In genomic region chr6:18387061-18387721, GRCh38 we compare ENCODE assay signal across 7 cellular contexts. TPM values are rescaled to one million over a fixed set of nuclear protein-coding genes. Genes with fewer than 3 reads are reported as not detected.
DNase-seq lines count a peak whose midpoint lies in the region; ATAC-seq, FAIRE-seq and TF ChIP-seq lines count a peak whose summit lies in the region.

RNF144B (plus strand) TSS chr6:18387350; CDS start chr6:18399535, 12,185 bp downstream.

- peaks cover 1% of the 10 kb centered on the region for H3K36me3 ChIP-seq in bronchial epithelial cell (ENCODE audit: control insufficient read depth, insufficient read depth, low read length)
- H3K36me3 ChIP-seq in spleen = peaks cover 0 to 7% (median 0%) of the 10 kb centered on the region in 6 donors

- TF ChIP-seq CTCF in WI38 (IDR thresholded peaks at IDR 0.05; ENCODE audit: low read depth, low read length) (no peak), bronchial epithelial cell (IDR thresholded peaks at IDR 0.05; ENCODE audit: insufficient read depth, low read length, severe bottlenecking) (no peak), spleen (IDR thresholded peaks at IDR 0.05 in 8 of 11, conservative IDR thresholded peaks at IDR 0.05 in 3 of 11) (peak in 1 of 11 experiments; percentile 10)

- WGBS in spleen, 5 donors = 1 to 3% (median 3%) methylated on average over 40 of the region's 40 CpGs

- peaks cover 0 to 58% (median 36%) of the 10 kb centered on the region in 6 donors for H3K4me1 ChIP-seq in spleen

- peak; percentile 93 for DNase-seq in NCI-H2171 (lab: John Stamatoyannopoulos, UW)
- DNase-seq in bronchial epithelial cell (ENCODE audit: low read depth) = peak; percentile 94
- DNase-seq in iPS-NIHi7 (ENCODE audit: extremely low spot score) = peak; percentile 85
- DNase-seq in spleen = peak; percentile 97

- no peak for FAIRE-seq in bronchial epithelial cell (lab: Jason Lieb, UNC)

- H3K27ac ChIP-seq in spleen = peak within 1 kb of the TSS; percentile 63 to 92 (median 85)

- peak; percentile 34 to 77 (median 71) for TF ChIP-seq POLR2A in spleen (IDR thresholded peaks at IDR 0.05)

- H3K9me3 ChIP-seq in spleen = no peaks in the 10 kb centered on the region

- intact Hi-C loops in spleen (cut with DNase I; ENCODE audit: low total_unique reads) = no loop called here

- peak within 1 kb of the TSS; percentile 62 for H3K4me3 ChIP-seq in WI38 (ENCODE audit: low read depth, low read length)
- H3K4me3 ChIP-seq in bronchial epithelial cell (ENCODE audit: low read depth, low read length) = peak within 1 kb of the TSS; percentile 57
- H3K4me3 ChIP-seq in spleen = peak within 1 kb of the TSS; percentile 54 to 78 (median 62)

- peak; percentile 89 for ATAC-seq in GM18861 (IDR thresholded peaks at IDR 0.05; ENCODE audit: unreplicated experiment)
- peak; percentile 90 for ATAC-seq in HG03097 (IDR thresholded peaks at IDR 0.05; ENCODE audit: low FRiP score, unreplicated experiment)

- H3K27me3 ChIP-seq in bronchial epithelial cell (ENCODE audit: control insufficient read depth, insufficient read depth, low read length) (no peaks in the 10 kb centered on the region), spleen (replicated peaks in 1 of 7) (peaks cover 0 to 4% (median 0%) of the 10 kb centered on the region in 7 donors)

RNA-seq across cellular contexts. Expression of gene RNF144B, which starts in this region (rescaled TPM):
- 141 and 239 TPM in 2 replicates for total RNA-seq in bronchial epithelial cell
- total RNA-seq in spleen = 10 to 100 TPM; 36.0 to 82.5 (median 53.7) TPM
- polyA plus RNA-seq in spleen = 10 to 100 TPM in 2 of 3 donors, 1 to 10 TPM in 1; 6.5 to 13.3 (median 10.2) TPM

Comparison
In these comparisons a context has a peak if more than half of its experiments do, and no peak if none do; other contexts are left out.
1. Peak in every context shown above with its lines: DNase-seq, ATAC-seq, H3K4me3 ChIP-seq and H3K27ac ChIP-seq.